ENCODE assay signal across 8 cellular contexts in genomic region chr5:132227485-132228240, GRCh38. TPM values are rescaled to one million over a fixed set of nuclear protein-coding genes. Genes with fewer than 3 reads are reported as not detected.
DNase-seq lines count a peak whose midpoint lies in the region; ATAC-seq and TF ChIP-seq lines count a peak whose summit lies in the region.

TSS of gene P4HA2 (minus strand) at chr5:132227853. CDS start at chr5:132218626, 9,227 bp downstream.

- H3K9ac ChIP-seq in KMS-11 (peak within 1 kb of the TSS; percentile 49; the same call in 1 of the 2 replicates), mammary epithelial cell (ENCODE audit: insufficient read depth, low read length) (peak within 1 kb of the TSS; percentile 88), Karpas-422 (ENCODE audit: low read length) (no peak within 1 kb of the TSS)

- H3K4me2 ChIP-seq in KMS-11 = peak within 1 kb of the TSS; percentile 76
- H3K4me2 ChIP-seq in mammary epithelial cell (ENCODE audit: insufficient read depth, low read depth, low read length) = peak within 1 kb of the TSS; percentile 88
- H3K4me2 ChIP-seq in Karpas-422 (ENCODE audit: low read depth, low read length, poor library complexity, severe bottlenecking) = no peak within 1 kb of the TSS

- no peaks in the 10 kb centered on the region for H3K79me2 ChIP-seq in KMS-11 (ENCODE audit: insufficient read depth, low read depth)
- H3K79me2 ChIP-seq in mammary epithelial cell (ENCODE audit: insufficient read depth, low read length) = peaks cover 42% of the 10 kb centered on the region
- H3K79me2 ChIP-seq in Karpas-422 (ENCODE audit: low read length) = no peaks in the 10 kb centered on the region

- no peaks in the 10 kb centered on the region for H3K9me3 ChIP-seq in mammary epithelial cell (replicated peaks; ENCODE audit: insufficient read depth, low read length)
- H3K9me3 ChIP-seq in iPS-18c (ENCODE audit: control insufficient read depth, insufficient read depth, low read length) = peaks cover 4% of the 10 kb centered on the region
- H3K9me3 ChIP-seq in Karpas-422 (ENCODE audit: low read length) = no peaks in the 10 kb centered on the region

- H3K36me3 ChIP-seq in KMS-11 (ENCODE audit: insufficient read depth) = no peaks in the 10 kb centered on the region
- peaks cover 3% of the 10 kb centered on the region for H3K36me3 ChIP-seq in mammary epithelial cell (ENCODE audit: insufficient read depth, low read length)
- H3K36me3 ChIP-seq in Karpas-422 (ENCODE audit: insufficient read depth, low read length) = no peaks in the 10 kb centered on the region

- CTCF ChIA-PET in mammary epithelial cell (lab: Charles Lee; ENCODE audit: low non-redundant PET) = interaction anchor here (0.6 kb wide), 1 partner anchor 270 kb away, joined by 3 read pairs; no protein-coding TSS in a partner anchor

- ATAC-seq in GM21786 (IDR thresholded peaks at IDR 0.05; ENCODE audit: unreplicated experiment) = peak; percentile 86
- ATAC-seq in sciatic nerve = peak; percentile 81

- dilution Hi-C loops in mammary epithelial cell (cut with HindIII; ENCODE audit: low sequenced_read_pairs) = loop anchor here (5.0 kb wide), 2 partner anchors 35 to 65 kb away; partner anchors contain the start of gene SLC22A4

- intact Hi-C loops in mammary epithelial cell (cut with micrococcal nuclease) = loop anchor here (1.0 to 5.0 kb wide), 3 partner anchors 37 to 162 kb away; no protein-coding TSS in a partner anchor
- intact Hi-C loops in sciatic nerve (cut with DNase I) = no loop called here

- TF ChIP-seq CTCF in KMS-11 (conservative IDR thresholded peaks at IDR 0.05; ENCODE audit: low read depth, low read length) (no peak), mammary epithelial cell (conservative IDR thresholded peaks at IDR 0.05 in 1 of 2, IDR thresholded peaks at IDR 0.05 in 1 of 2; ENCODE audit: extremely low read depth in 1 of 2, insufficient read depth in 1 of 2, low read depth in 1 of 2, low read length in 2 of 2) (peak in 1 of 2 donors; percentile 22)

- H3K9me2 ChIP-seq in Karpas-422 (replicated peaks; ENCODE audit: insufficient read depth, low read length) = no peaks in the 10 kb centered on the region

- no peaks in the 10 kb centered on the region for H3K4me1 ChIP-seq in KMS-11 (ENCODE audit: low read depth, poor library complexity, severe bottlenecking)
- H3K4me1 ChIP-seq in mammary epithelial cell (ENCODE audit: insufficient read depth, low read length) = peaks cover 42% of the 10 kb centered on the region
- peaks cover 4% of the 10 kb centered on the region for H3K4me1 ChIP-seq in Karpas-422 (ENCODE audit: low read length)

- in situ Hi-C loops in mammary epithelial cell (cut with MboI; ENCODE audit: low sequenced_read_pairs in 2 of 2) = no loop called here

- 4% methylated on average over 20 of the region's 92 CpGs for WGBS in mammary epithelial cell (ENCODE audit: low coverage, missing lambda C conversion rate)

- H3K27me3 ChIP-seq in KMS-11 (ENCODE audit: insufficient read depth, low read depth) (no peaks in the 10 kb centered on the region), mammary epithelial cell (ENCODE audit: insufficient read depth, low read length) (no peaks in the 10 kb centered on the region), Karpas-422 (ENCODE audit: low read length) (no peaks in the 10 kb centered on the region)

- H3K4me3 ChIP-seq in KMS-11 (IDR thresholded peaks at IDR 0.05; ENCODE audit: insufficient read depth, low read depth, low read length) = no peak within 1 kb of the TSS
- H3K4me3 ChIP-seq in mammary epithelial cell (replicated peaks in 1 of 3; ENCODE audit: insufficient read depth in 1 of 3, low read depth in 2 of 3, low read length in 3 of 3) = peak within 1 kb of the TSS; percentile 51 to 72 (median 67)
- peak within 1 kb of the TSS; percentile 63 for H3K4me3 ChIP-seq in iPS-18c (ENCODE audit: insufficient read depth, low read depth, low read length)
- no peak within 1 kb of the TSS for H3K4me3 ChIP-seq in Karpas-422 (ENCODE audit: low read length)

- H2AFZ ChIP-seq in KMS-11 (ENCODE audit: low read depth) (peak within 1 kb of the TSS; percentile 90), mammary epithelial cell (ENCODE audit: low read depth, low read length) (peak within 1 kb of the TSS; percentile 90), Karpas-422 (ENCODE audit: low read length) (no peak within 1 kb of the TSS)

- H3K27ac ChIP-seq in KMS-11 = no peak within 1 kb of the TSS
- peak within 1 kb of the TSS; percentile 65 for H3K27ac ChIP-seq in mammary epithelial cell (ENCODE audit: insufficient read depth, low read depth, low read length)
- H3K27ac ChIP-seq in Karpas-422 (ENCODE audit: low read length) = no peak within 1 kb of the TSS

- DNase-seq in GM03348 (ENCODE audit: low spot score) (peak; percentile 94), SW480 (ENCODE audit: low spot score) (peak; percentile 84), mammary epithelial cell (peak; percentile 77), sciatic nerve (ENCODE audit: low spot score) (peak; percentile 89), Karpas-422 (no peak)

- BruUV-seq in mammary epithelial cell (replicated peaks; lab: Mats Ljungman, UMichigan) = no TSS peak

- no peaks in the 10 kb centered on the region for H4K20me1 ChIP-seq in KMS-11 (ENCODE audit: insufficient read depth)
- H4K20me1 ChIP-seq in mammary epithelial cell (ENCODE audit: insufficient read depth, low read length) = no peaks in the 10 kb centered on the region
- no peaks in the 10 kb centered on the region for H4K20me1 ChIP-seq in Karpas-422 (ENCODE audit: insufficient read depth, low read depth, low read length)

RNA-seq across cellular contexts. Expression of gene P4HA2, which starts in this region (rescaled TPM):
- 100 to 1,000 TPM; 103 to 142 TPM for total RNA-seq in mammary epithelial cell
- polyA plus RNA-seq in mammary epithelial cell = 134 TPM
- polyA minus RNA-seq in mammary epithelial cell = 255 TPM
- 26.9 TPM for total RNA-seq in sciatic nerve
- 0.18 TPM in 1 of 2 replicates, not detected in the other for total RNA-seq in Karpas-422 (2014; rRNA removed; shearing (Covaris generic); ENCODE audit: low replicate concordance)

Comparison
In these comparisons a context has a peak if more than half of its experiments do, and no peak if none do; other contexts are left out.
1. RNA of gene P4HA2 (total RNA-seq): 103 to 142 TPM in mammary epithelial cell and 26.9 TPM in sciatic nerve (single experiment); 0.18 TPM in Karpas-422; every median in the first group is over 10 times any median in the second.
2. H3K4me3 ChIP-seq: peak in mammary epithelial cell (3 of 3) and iPS-18c (single experiment); none in KMS-11 (single experiment) and Karpas-422 (single experiment).